In genomic region chr22:50148166-50148500, GRCh38 we compare ENCODE assay signal across 2 cellular contexts.
TF ChIP-seq lines count a peak whose summit lies in the region.

No MANE protein-coding gene starts in this region.

TF ChIP-seq in HepG2, 621 proteins besides CTCF, POLR2A, EP300 and RAD21:
- no peak for TF ChIP-seq IRF1 (CRISPR knock-in tag; IDR thresholded peaks at IDR 0.05; ENCODE audit: low read depth)
- TF ChIP-seq SYNCRIP (IDR thresholded peaks at IDR 0.05; ENCODE audit: insufficient read depth, low read depth, low read length), result no peak
- no peak for TF ChIP-seq FOXM1 (CRISPR knock-in tag; IDR thresholded peaks at IDR 0.05)
- TF ChIP-seq, protein P1, sequence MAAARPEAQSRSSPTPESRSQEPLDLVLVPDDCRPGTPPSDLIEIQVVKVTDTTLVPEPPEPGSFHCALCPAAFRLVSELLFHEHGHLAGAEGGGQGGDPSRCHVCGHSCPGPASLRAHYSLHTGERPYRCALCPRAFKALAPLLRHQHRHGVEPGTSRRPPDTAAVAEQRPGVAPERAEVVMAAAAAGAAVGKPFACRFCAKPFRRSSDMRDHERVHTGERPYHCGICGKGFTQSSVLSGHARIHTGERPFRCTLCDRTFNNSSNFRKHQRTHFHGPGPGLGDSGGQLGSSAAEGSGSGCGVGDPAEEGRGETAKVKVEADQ (CRISPR knock-in tag; IDR thresholded peaks at IDR 0.05; ENCODE audit: borderline replicate concordance), result no peak
- TF ChIP-seq, protein P2, sequence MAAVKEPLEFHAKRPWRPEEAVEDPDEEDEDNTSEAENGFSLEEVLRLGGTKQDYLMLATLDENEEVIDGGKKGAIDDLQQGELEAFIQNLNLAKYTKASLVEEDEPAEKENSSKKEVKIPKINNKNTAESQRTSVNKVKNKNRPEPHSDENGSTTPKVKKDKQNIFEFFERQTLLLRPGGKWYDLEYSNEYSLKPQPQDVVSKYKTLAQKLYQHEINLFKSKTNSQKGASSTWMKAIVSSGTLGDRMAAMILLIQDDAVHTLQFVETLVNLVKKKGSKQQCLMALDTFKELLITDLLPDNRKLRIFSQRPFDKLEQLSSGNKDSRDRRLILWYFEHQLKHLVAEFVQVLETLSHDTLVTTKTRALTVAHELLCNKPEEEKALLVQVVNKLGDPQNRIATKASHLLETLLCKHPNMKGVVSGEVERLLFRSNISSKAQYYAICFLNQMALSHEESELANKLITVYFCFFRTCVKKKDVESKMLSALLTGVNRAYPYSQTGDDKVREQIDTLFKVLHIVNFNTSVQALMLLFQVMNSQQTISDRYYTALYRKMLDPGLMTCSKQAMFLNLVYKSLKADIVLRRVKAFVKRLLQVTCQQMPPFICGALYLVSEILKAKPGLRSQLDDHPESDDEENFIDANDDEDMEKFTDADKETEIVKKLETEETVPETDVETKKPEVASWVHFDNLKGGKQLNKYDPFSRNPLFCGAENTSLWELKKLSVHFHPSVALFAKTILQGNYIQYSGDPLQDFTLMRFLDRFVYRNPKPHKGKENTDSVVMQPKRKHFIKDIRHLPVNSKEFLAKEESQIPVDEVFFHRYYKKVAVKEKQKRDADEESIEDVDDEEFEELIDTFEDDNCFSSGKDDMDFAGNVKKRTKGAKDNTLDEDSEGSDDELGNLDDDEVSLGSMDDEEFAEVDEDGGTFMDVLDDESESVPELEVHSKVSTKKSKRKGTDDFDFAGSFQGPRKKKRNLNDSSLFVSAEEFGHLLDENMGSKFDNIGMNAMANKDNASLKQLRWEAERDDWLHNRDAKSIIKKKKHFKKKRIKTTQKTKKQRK (IDR thresholded peaks at IDR 0.05; ENCODE audit: low read length), result no peak
- TF ChIP-seq SIX4 (CRISPR knock-in tag; IDR thresholded peaks at IDR 0.05), result no peak
- no peak for TF ChIP-seq KDM4B (CRISPR knock-in tag; IDR thresholded peaks at IDR 0.05)
- TF ChIP-seq RARG (CRISPR knock-in tag; IDR thresholded peaks at IDR 0.05; ENCODE audit: low read depth), result no peak
- no peak for TF ChIP-seq GZF1 (CRISPR knock-in tag; IDR thresholded peaks at IDR 0.05)
- no peak for TF ChIP-seq REPIN1 (CRISPR knock-in tag; IDR thresholded peaks at IDR 0.05; ENCODE audit: borderline replicate concordance, low read depth)
- no peak for TF ChIP-seq SMC3 (IDR thresholded peaks at IDR 0.05; ENCODE audit: low read length)
- TF ChIP-seq NR2F6 (IDR thresholded peaks at IDR 0.05), result no peak
- TF ChIP-seq NR2F6 (CRISPR knock-in tag; IDR thresholded peaks at IDR 0.05), result no peak
- no peak for TF ChIP-seq KAT2B (IDR thresholded peaks at IDR 0.05; ENCODE audit: borderline replicate concordance, low read depth, low read length)
- TF ChIP-seq ZSCAN22 (CRISPR knock-in tag; IDR thresholded peaks at IDR 0.05), result no peak
- no peak for TF ChIP-seq HNRNPUL1 (IDR thresholded peaks at IDR 0.05; ENCODE audit: low read depth, low read length)
- TF ChIP-seq NFE2L2 (IDR thresholded peaks at IDR 0.05; ENCODE audit: low read length), result no peak
- no peak for TF ChIP-seq EED (CRISPR knock-in tag; IDR thresholded peaks at IDR 0.05)
- TF ChIP-seq SALL1 (CRISPR knock-in tag; IDR thresholded peaks at IDR 0.05), result no peak

TF ChIP-seq in H1, 55 proteins besides CTCF, POLR2A, EP300 and RAD21:
- TF ChIP-seq SP2 (IDR thresholded peaks at IDR 0.05; ENCODE audit: low read length) (no peak), POU5F1 (IDR thresholded peaks at IDR 0.05; ENCODE audit: low read depth, low read length) (no peak), FOSL1 (IDR thresholded peaks at IDR 0.05; ENCODE audit: insufficient read depth, low read depth, low read length) (no peak), SRF (IDR thresholded peaks at IDR 0.05; ENCODE audit: low read depth, low read length) (no peak), KDM1A (IDR thresholded peaks at IDR 0.05; ENCODE audit: borderline replicate concordance, low read length) (no peak), SP4 (IDR thresholded peaks at IDR 0.05; ENCODE audit: low read length) (no peak), GABPA (IDR thresholded peaks at IDR 0.05; ENCODE audit: borderline replicate concordance, insufficient read depth, low read length) (no peak), SIRT6 (IDR thresholded peaks at IDR 0.05; ENCODE audit: low read length) (no peak), TAF7 (optimal IDR thresholded peaks at IDR 0.05; ENCODE audit: borderline replicate concordance, low read depth, low read length) (no peak), GTF2F1 (IDR thresholded peaks at IDR 0.05; ENCODE audit: borderline replicate concordance, low read depth, low read length) (no peak), BCL11A (IDR thresholded peaks at IDR 0.05; ENCODE audit: low read depth in 2 of 2, low read length in 2 of 2) (no peak), EGR1 (IDR thresholded peaks at IDR 0.05; ENCODE audit: borderline replicate concordance, low read depth, low read length) (no peak), KDM5A (IDR thresholded peaks at IDR 0.05; ENCODE audit: low read length) (no peak), RXRA (IDR thresholded peaks at IDR 0.05; ENCODE audit: insufficient read depth, low read depth, low read length) (no peak), TAF1 (IDR thresholded peaks at IDR 0.05; ENCODE audit: low read depth, low read length) (no peak), TEAD4 (IDR thresholded peaks at IDR 0.05; ENCODE audit: low read depth, low read length) (no peak), NANOG (IDR thresholded peaks at IDR 0.05; ENCODE audit: insufficient read depth, low read depth, low read length, poor library complexity, severe bottlenecking) (no peak)
- TF ChIP-seq, protein P3, sequence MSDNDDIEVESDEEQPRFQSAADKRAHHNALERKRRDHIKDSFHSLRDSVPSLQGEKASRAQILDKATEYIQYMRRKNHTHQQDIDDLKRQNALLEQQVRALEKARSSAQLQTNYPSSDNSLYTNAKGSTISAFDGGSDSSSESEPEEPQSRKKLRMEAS (IDR thresholded peaks at IDR 0.05), result no peak
- TF ChIP-seq, protein P4, sequence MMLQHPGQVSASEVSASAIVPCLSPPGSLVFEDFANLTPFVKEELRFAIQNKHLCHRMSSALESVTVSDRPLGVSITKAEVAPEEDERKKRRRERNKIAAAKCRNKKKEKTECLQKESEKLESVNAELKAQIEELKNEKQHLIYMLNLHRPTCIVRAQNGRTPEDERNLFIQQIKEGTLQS (IDR thresholded peaks at IDR 0.05; ENCODE audit: insufficient read depth, low read depth, low read length), result no peak
